ENCODE assay signal across 18 cellular contexts in genomic region chr18:62312851-62313250, GRCh38. TPM values are rescaled to one million over a fixed set of nuclear protein-coding genes. Genes with fewer than 3 reads are reported as not detected.
DNase-seq lines count a peak whose midpoint lies in the region; ATAC-seq, FAIRE-seq and TF ChIP-seq lines count a peak whose summit lies in the region.
"Had no signal": no experiment of that assay in that cellular context is flagged by ENCODE, and none has a peak within 500 bp of the region (broad histone marks: within the 10 kb centered on the region; RNA-seq: fewer than 3 reads in every experiment).

No MANE protein-coding gene starts in this region.

- no peak for TF ChIP-seq POLR2A in GM12891 (IDR thresholded peaks at IDR 0.05; ENCODE audit: low read depth, low read length)
- TF ChIP-seq POLR2A in GM12878 (IDR thresholded peaks at IDR 0.05; ENCODE audit: low read depth, low read length): no peak

- POLR2A ChIA-PET in GM12878 (lab: Charles Lee): no interaction called here
- POLR2A ChIA-PET in MCF 10A (lab: Yijun Ruan, JAX): no interaction called here

- no peaks in the 10 kb centered on the region for H3K4me1 Mint-ChIP-seq in MCF 10A (ENCODE audit: insufficient read depth, unreplicated experiment)

- no peak overlapping the region for H2AFZ ChIP-seq in GM12878 (ENCODE audit: control insufficient read depth, low read depth, low read length)

- no peaks in the 10 kb centered on the region for H3K27me3 Mint-ChIP-seq in MCF 10A (ENCODE audit: insufficient read depth, unreplicated experiment)

- SMC1A ChIA-PET in GM12878 (lab: Charles Lee; ENCODE audit: uncharacterized antibody, unreplicated experiment): interaction anchor here (0.6 to 0.9 kb wide), 2 partner anchors 20 to 194 kb away, joined by 3 to 4 read pairs; no protein-coding TSS in a partner anchor

- H3K27me3 ChIP-seq in GM12878 (replicated peaks in 1 of 2; ENCODE audit: control insufficient read depth in 2 of 2, insufficient read depth in 2 of 2, low read length in 1 of 2): no peaks in the 10 kb centered on the region
- H3K27me3 ChIP-seq: BLaER1 treated with 17β-estradiol and CSF1 and Interleukin-3, amounts not matched to agents 10 nM and 100 nM had no signal

- ATAC-seq in GM18519 (IDR thresholded peaks at IDR 0.05; ENCODE audit: low FRiP score, unreplicated experiment) (peak; percentile 53), HG02759 (IDR thresholded peaks at IDR 0.05; ENCODE audit: unreplicated experiment) (peak; percentile 53), GM12878 (no peak; the same call in 2 of the 3 replicates), HG03565 (IDR thresholded peaks at IDR 0.05; ENCODE audit: unreplicated experiment) (no peak), GM21529 (IDR thresholded peaks at IDR 0.05; ENCODE audit: unreplicated experiment) (no peak)

- no peaks in the 10 kb centered on the region for H3K79me2 ChIP-seq in GM12878 (ENCODE audit: control insufficient read depth, insufficient read depth, low read length)

- CTCF ChIA-PET in GM12878 (lab: Yijun Ruan, JAX) (interaction anchor here (0.8 kb wide), 2 partner anchors 14 to 40 kb away, joined by 3 to 4 read pairs; no protein-coding TSS in a partner anchor), MCF 10A (lab: Yijun Ruan, JAX) (interaction anchor here (0.7 kb wide), 1 partner anchor 274 kb away, joined by 4 read pairs; no protein-coding TSS in a partner anchor)

- intact Hi-C loops in GM12878 (cut with micrococcal nuclease; ENCODE audit: unreplicated experiment) (no loop called here), MCF 10A (cut with micrococcal nuclease) (no loop called here)

- no peaks in the 10 kb centered on the region for H3K4me1 ChIP-seq in GM12878 (ENCODE audit: control insufficient read depth, insufficient read depth, low read length)
- H3K4me1 ChIP-seq: BLaER1 treated with 17β-estradiol and CSF1 and Interleukin-3, amounts not matched to agents 10 nM and 100 nM; HAP-1 had no signal

- no peaks in the 10 kb centered on the region for H3K9me3 Mint-ChIP-seq in MCF 10A (ENCODE audit: unreplicated experiment)
- H3K9me3 Mint-ChIP-seq: CD4-positive, CD25-positive, alpha-beta regulatory T cell had no signal

- peaks cover 2 to 12% of the 10 kb centered on the region in 2 experiments; a peak in 3 of 4 replicates for H3K36me3 ChIP-seq in GM12878 (ENCODE audit: control insufficient read depth in 2 of 2, insufficient read depth in 2 of 2, low read length in 1 of 2)
- H3K36me3 ChIP-seq: HAP-1 had no signal

- H3K4me2 ChIP-seq in GM12878 (ENCODE audit: control insufficient read depth, insufficient read depth): no peak overlapping the region
- H3K4me2 ChIP-seq: BLaER1 treated with 17β-estradiol and CSF1 and Interleukin-3, amounts not matched to agents 10 nM and 100 nM had no signal

- no peak overlapping the region for H3K9ac ChIP-seq in GM12878 (ENCODE audit: control insufficient read depth, insufficient read depth, low read length)
- H3K9ac ChIP-seq: BLaER1 treated with 17β-estradiol and CSF1 and Interleukin-3, amounts not matched to agents 10 nM and 100 nM had no signal

- TF ChIP-seq RAD21 in GM12878 (IDR thresholded peaks at IDR 0.05; ENCODE audit: insufficient read depth, low read depth, low read length): no peak

- FAIRE-seq in GM12891 (lab: Jason Lieb, UNC): no peak
- peak; percentile 72 for FAIRE-seq in GM12878 (lab: Jason Lieb, UNC)
- FAIRE-seq: H1 had no signal

- RAD21 ChIA-PET in GM12878 (lab: Charles Lee; ENCODE audit: unreplicated experiment): no interaction called here

- no peak overlapping the region for H3K27ac Mint-ChIP-seq in MCF 10A (ENCODE audit: low read depth, unreplicated experiment)
- H3K27ac Mint-ChIP-seq: CD4-positive, CD25-positive, alpha-beta regulatory T cell had no signal

- peaks cover 16% of the 10 kb centered on the region for H3K36me3 Mint-ChIP-seq in MCF 10A (ENCODE audit: insufficient read depth, unreplicated experiment)

- no peak for TF ChIP-seq EP300 in GM12878 (IDR thresholded peaks at IDR 0.05; ENCODE audit: borderline replicate concordance in 1 of 2, control insufficient read depth in 1 of 2, low read depth in 2 of 2, low read length in 2 of 2)

- no peaks in the 10 kb centered on the region for H3K9me3 ChIP-seq in GM12878 (replicated peaks; ENCODE audit: control insufficient read depth, insufficient read depth, low read length)
- H3K9me3 ChIP-seq: BLaER1 treated with 17β-estradiol and CSF1 and Interleukin-3, amounts not matched to agents 10 nM and 100 nM; HAP-1 had no signal

- no peak overlapping the region for H3K27ac ChIP-seq in GM12878 (ENCODE audit: control insufficient read depth, insufficient read depth)
- H3K27ac ChIP-seq: BLaER1 treated with 17β-estradiol and CSF1 and Interleukin-3, amounts not matched to agents 10 nM and 100 nM; HL-60 had no signal

- H3K4me3 Mint-ChIP-seq in MCF 10A (ENCODE audit: unreplicated experiment): no peak overlapping the region
- H3K4me3 Mint-ChIP-seq: CD4-positive, CD25-positive, alpha-beta regulatory T cell had no signal

- WGBS in GM12878 (ENCODE audit: insufficient coverage, insufficient replicate concordance, low lambda C conversion rate, missing lambda C conversion rate): 70% methylated on average over 1 of the region's 1 CpG

- no peak for DNase-seq in GM12891 (ENCODE audit: insufficient read length, low spot score)
- no peak for DNase-seq in GM12878 (ENCODE audit: low read depth, low spot score)
- DNase-seq in MCF 10A (ENCODE audit: unreplicated experiment): no peak
- no peak for DNase-seq in activated gamma-delta T cell (lab: John Stamatoyannopoulos, UW)
- DNase-seq: 8988T; AML-193; CD4-positive, CD25-positive, alpha-beta regulatory T cell; DMS53; GF-D8; Karpas-422 had no signal

- BruUV-seq in GM12878 (replicated peaks; lab: Mats Ljungman, UMichigan): no TSS peak
- no TSS peak for BruUV-seq in MCF 10A (replicated peaks; lab: Mats Ljungman, UMichigan)

- H3K4me3 ChIP-seq in GM12878: no peak overlapping the region
- H3K4me3 ChIP-seq: BLaER1 treated with 17β-estradiol and CSF1 and Interleukin-3, amounts not matched to agents 10 nM and 100 nM; HAP-1 had no signal

- no peaks in the 10 kb centered on the region for H4K20me1 ChIP-seq in GM12878 (ENCODE audit: control insufficient read depth, insufficient read depth)
- H4K20me1 ChIP-seq: BLaER1 treated with 17β-estradiol and CSF1 and Interleukin-3, amounts not matched to agents 10 nM and 100 nM had no signal

- no peak for TF ChIP-seq CTCF in GM12878 (IDR thresholded peaks at IDR 0.05 in 2 of 3, conservative IDR thresholded peaks at IDR 0.05 in 1 of 3; ENCODE audit: control insufficient read depth in 2 of 3, extremely low read depth in 1 of 3, insufficient read depth in 1 of 3, low read depth in 3 of 3, low read length in 3 of 3)
- no peak for TF ChIP-seq CTCF in MCF 10A (IDR thresholded peaks at IDR 0.05; ENCODE audit: unreplicated experiment)

- in situ Hi-C loops in GM12878 (cut with MboI): no loop called here

TF ChIP-seq in GM12891, 5 proteins besides CTCF, POLR2A, EP300 and RAD21:
- TF ChIP-seq PAX5 (IDR thresholded peaks at IDR 0.05; ENCODE audit: insufficient read depth, low read length, severe bottlenecking) (no peak), SPI1 (IDR thresholded peaks at IDR 0.05; ENCODE audit: low read depth, low read length) (peak; percentile 43; the same call in 1 of the 2 replicates), POLR2AphosphoS5 (IDR thresholded peaks at IDR 0.05; ENCODE audit: low read depth, low read length) (no peak), POU2F2 (IDR thresholded peaks at IDR 0.05; ENCODE audit: low read depth, low read length) (no peak)

TF ChIP-seq in GM12878, 131 proteins besides CTCF, POLR2A, EP300 and RAD21 (continues in another document):
- TF ChIP-seq ESRRA (IDR thresholded peaks at IDR 0.05; ENCODE audit: low read length) (no peak), SIX5 (IDR thresholded peaks at IDR 0.05; ENCODE audit: low read depth, low read length, severe bottlenecking) (no peak), FOXM1 (IDR thresholded peaks at IDR 0.05; ENCODE audit: low read depth, low read length) (no peak), NRF1 (conservative IDR thresholded peaks at IDR 0.05; ENCODE audit: low read depth, low read length) (no peak), HDAC6 (IDR thresholded peaks at IDR 0.05; ENCODE audit: unreplicated experiment) (no peak), TBL1XR1 (IDR thresholded peaks at IDR 0.05; ENCODE audit: low read depth, low read length) (no peak), ATF3 (IDR thresholded peaks at IDR 0.05; ENCODE audit: borderline replicate concordance, extremely low read depth, low read depth, low read length) (no peak), ZNF217 (IDR thresholded peaks at IDR 0.05) (no peak), HCFC1 (IDR thresholded peaks at IDR 0.05; ENCODE audit: low read length) (no peak)

RNA-seq across cellular contexts. Expression of gene TNFRSF11A, which starts 12.3 kb away (rescaled TPM):
- polyA plus RNA-seq in GM12891 (2012; ENCODE audit: low read depth, missing spikeins): 1.2 TPM
- 15.6 and 21.1 TPM in 2 replicates for total RNA-seq in GM12878 (2013; cell fraction: nucleolus; rRNA removed)
- 0.11 TPM in 2 replicates for total RNA-seq in GM12878 (2014; rRNA removed)
- 0.09 and 0.45 TPM in 2 replicates for total RNA-seq in GM12878 (2014; rRNA removed; fragmentation: Illumina TruSeq; extraction: Trizol)
- total RNA-seq in GM12878 (2021): 0.18 and 0.56 TPM in 2 replicates
- polyA plus RNA-seq in GM12878 (2011; ENCODE audit: low read depth): 0.17 TPM
- 3.2 and 4.0 TPM in 2 replicates for polyA plus RNA-seq in GM12878 (2011; rRNA removed)
- 4.0 and 4.8 TPM in 2 replicates for polyA plus RNA-seq in GM12878 (2011; cell fraction: cytosol; rRNA removed)
- 4.5 and 5.4 TPM in 2 replicates for polyA plus RNA-seq in GM12878 (2011; cell fraction: nucleus; rRNA removed)
- 0.11 and 0.65 TPM in 2 replicates for polyA plus RNA-seq in GM12878 (2012)
- polyA plus RNA-seq in GM12878 (2014; fragmentation: Illumina TruSeq; extraction: Trizol): 0.06 and 0.07 TPM in 2 replicates
- polyA plus RNA-seq in GM12878 (2014; fragmentation: Nextera tagmentation; extraction: Ambion mirVana): under 1 TPM; 0.07 to 0.10 TPM
- 0.09 and 0.29 TPM in 2 replicates for polyA plus RNA-seq in GM12878 (2014; rRNA removed)
- polyA plus RNA-seq in GM12878 (2016; fragmentation: Nextera tagmentation; extraction: Ambion mirVana): under 1 TPM; 0.28 to 0.35 TPM
- 4.2 and 4.6 TPM in 2 replicates for polyA minus RNA-seq in GM12878 (2011; rRNA and poly(A)+ RNA removed)
- polyA minus RNA-seq in GM12878 (2011; cell fraction: cytosol; rRNA and poly(A)+ RNA removed): 0.42 and 1.1 TPM in 2 replicates
- 4.8 and 6.1 TPM in 2 replicates for polyA minus RNA-seq in GM12878 (2011; cell fraction: nucleus; rRNA and poly(A)+ RNA removed)
- total RNA-seq in MCF 10A (2022): 2.3 and 3.0 TPM in 2 replicates

Comparison
In these comparisons a context has a peak if more than half of its experiments do, and no peak if none do; other contexts are left out.
1. ATAC-seq: peak in GM18519 (single experiment) and HG02759 (single experiment); none in GM12878 (single experiment), HG03565 (single experiment) and GM21529 (single experiment).